10 cellular contexts compared by ENCODE assay signal in genomic region chr11:35337136-35337918, GRCh38.
DNase-seq lines count a peak whose midpoint lies in the region; ATAC-seq and TF ChIP-seq lines count a peak whose summit lies in the region.
"Had no signal": no experiment of that assay in that cellular context is flagged by ENCODE, and none has a peak within 500 bp of the region (broad histone marks: within the 10 kb centered on the region; RNA-seq: fewer than 3 reads in every experiment).

No MANE protein-coding gene starts in this region.

- no TSS peak for BruUV-seq in HCT116 (replicated peaks; lab: Mats Ljungman, UMichigan)

- H2AFZ ChIP-seq in ACC112 (ENCODE audit: low read length, unreplicated experiment) (peak overlapping the region; percentile 58), HCT116 (ENCODE audit: low read depth, low read length, poor library complexity, severe bottlenecking) (peak overlapping the region; percentile 24)
- H2AFZ ChIP-seq: neural progenitor cell had no signal

- H3K4me3 Mint-ChIP-seq in activated T-cell treated with anti-CD3 and anti-CD28 coated beads, Interleukin-2, amount 50 U/mL, for 72 hours, result no peak overlapping the region
- no peak overlapping the region for H3K4me3 Mint-ChIP-seq in endothelial cell (ENCODE audit: unreplicated experiment)
- H3K4me3 Mint-ChIP-seq: neural progenitor cell had no signal

- H3K79me2 ChIP-seq in ACC112 (ENCODE audit: control insufficient read depth, insufficient read depth, low read length, unreplicated experiment) (no peaks in the 10 kb centered on the region), HCT116 (ENCODE audit: insufficient read depth, low read length) (no peaks in the 10 kb centered on the region)

- peak; percentile 97 for DNase-seq in HCT116 (ENCODE audit: low read depth, low spot score)
- peak; percentile 42 to 54 for DNase-seq in activated T-cell treated with anti-CD3 and anti-CD28 coated beads, Interleukin-2, amount 50 U/mL, for 72 hours
- peak; percentile 99 for DNase-seq in kidney glomerular epithelial cell (lab: John Stamatoyannopoulos, UW)
- no peak for DNase-seq in cerebellum (ENCODE audit: low spot score)
- no peak for DNase-seq in endothelial cell (ENCODE audit: low spot score)
- no peak for DNase-seq in T-helper 9 cell
- DNase-seq: activated naive CD4-positive, alpha-beta T cell had no signal

- RAD21 ChIA-PET in HCT116 (lab: Charles Lee; ENCODE audit: low non-redundant PET in 1 of 2, low total read pairs in 2 of 2, uncharacterized antibody in 2 of 2, unreplicated experiment in 2 of 2), result no interaction called here

- no peaks in the 10 kb centered on the region for H3K9me3 ChIP-seq in HCT116 (ENCODE audit: control insufficient read depth in 1 of 2, insufficient read depth in 1 of 2, low read depth in 1 of 2, low read length in 2 of 2)

- TF ChIP-seq CTCF in HCT116 (IDR thresholded peaks at IDR 0.05 in 2 of 3, conservative IDR thresholded peaks at IDR 0.05 in 1 of 3; ENCODE audit: borderline replicate concordance in 1 of 3, insufficient read depth in 1 of 3, low read depth in 2 of 3, low read length in 2 of 3) (no peak), endothelial cell (IDR thresholded peaks at IDR 0.05; ENCODE audit: unreplicated experiment) (no peak)

- H3K9me3 Mint-ChIP-seq in activated T-cell treated with anti-CD3 and anti-CD28 coated beads, Interleukin-2, amount 50 U/mL, for 72 hours, result peaks cover 0 to 2% of the 10 kb centered on the region in 2 donors
- H3K9me3 Mint-ChIP-seq in endothelial cell (ENCODE audit: unreplicated experiment), result no peaks in the 10 kb centered on the region

- TF ChIP-seq POLR2A in HCT116 (IDR thresholded peaks at IDR 0.05; ENCODE audit: borderline replicate concordance, extremely low read depth, insufficient read depth, insufficient read length), result no peak

- no peak for TF ChIP-seq RAD21 in HCT116 (IDR thresholded peaks at IDR 0.05; ENCODE audit: low read depth)

- peak overlapping the region; percentile 67 for H3K4me2 ChIP-seq in HCT116 (ENCODE audit: low read length)
- H3K4me2 ChIP-seq: neural progenitor cell had no signal

- ATAC-seq in HCT116 (peak; percentile 93), HG03378 (IDR thresholded peaks at IDR 0.05; ENCODE audit: unreplicated experiment) (no peak)
- peak; percentile 93 for ATAC-seq in activated T-cell treated with anti-CD3 and anti-CD28 coated beads, Interleukin-2, amount 50 U/mL, for 72 hours (replicated peaks in 1 of 2)

- intact Hi-C loops in HCT116 (cut with micrococcal nuclease), result no loop called here

- H3K27ac ChIP-seq in ACC112 (ENCODE audit: low read depth, low read length) (peak overlapping the region; percentile 89), HCT116 (ENCODE audit: low read depth, low read length) (peak overlapping the region; percentile 26; the same call in 1 of the 2 replicates)
- H3K27ac ChIP-seq: neural progenitor cell had no signal

- H3K27me3 Mint-ChIP-seq in activated T-cell treated with anti-CD3 and anti-CD28 coated beads, Interleukin-2, amount 50 U/mL, for 72 hours (ENCODE audit: low read depth), result no peaks in the 10 kb centered on the region
- peaks cover 1% of the 10 kb centered on the region for H3K27me3 Mint-ChIP-seq in endothelial cell (ENCODE audit: unreplicated experiment)

- H3K9ac ChIP-seq in HCT116 (ENCODE audit: low read length), result peak overlapping the region; percentile 28; the same call in 1 of the 2 replicates
- H3K9ac ChIP-seq: neural progenitor cell had no signal

- H3K4me1 Mint-ChIP-seq in activated T-cell treated with anti-CD3 and anti-CD28 coated beads, Interleukin-2, amount 50 U/mL, for 72 hours (ENCODE audit: low read depth), result peaks cover 59% of the 10 kb centered on the region
- no peaks in the 10 kb centered on the region for H3K4me1 Mint-ChIP-seq in endothelial cell (ENCODE audit: unreplicated experiment)
- H3K4me1 Mint-ChIP-seq: neural progenitor cell had no signal

- peaks cover 2 to 3% of the 10 kb centered on the region in 2 donors for H3K36me3 Mint-ChIP-seq in activated T-cell treated with anti-CD3 and anti-CD28 coated beads, Interleukin-2, amount 50 U/mL, for 72 hours (ENCODE audit: insufficient read depth in 2 of 2)
- H3K36me3 Mint-ChIP-seq in endothelial cell (ENCODE audit: low read depth, unreplicated experiment), result no peaks in the 10 kb centered on the region

- no peaks in the 10 kb centered on the region for H3K9me2 ChIP-seq in HCT116 (ENCODE audit: insufficient read depth)

- peak overlapping the region; percentile 70 for H3K27ac Mint-ChIP-seq in activated T-cell treated with anti-CD3 and anti-CD28 coated beads, Interleukin-2, amount 50 U/mL, for 72 hours
- no peak overlapping the region for H3K27ac Mint-ChIP-seq in endothelial cell (ENCODE audit: unreplicated experiment)
- H3K27ac Mint-ChIP-seq: neural progenitor cell had no signal

- H3K4me3 ChIP-seq in ACC112 (ENCODE audit: low read depth, low read length), result peak overlapping the region; percentile 25; the same call in 1 of the 2 replicates
- H3K4me3 ChIP-seq in HCT116 (replicated peaks in 1 of 2; ENCODE audit: low read depth in 1 of 2, low read length in 2 of 2), result peak overlapping the region in 1 of 2 experiments; percentile 27; a peak in 2 of 4 replicates
- H3K4me3 ChIP-seq: neural progenitor cell had no signal

- H3K4me1 ChIP-seq in ACC112 (ENCODE audit: control insufficient read depth, insufficient read depth, low read length, unreplicated experiment) (peaks cover 27% of the 10 kb centered on the region), HCT116 (ENCODE audit: control insufficient read depth in 1 of 2, insufficient read depth in 2 of 2, low read length in 2 of 2) (peaks cover 8 to 27% of the 10 kb centered on the region in 2 experiments; a peak in 3 of 4 replicates)
- H3K4me1 ChIP-seq: neural progenitor cell had no signal

- H3K27me3 ChIP-seq in ACC112 (ENCODE audit: insufficient read depth, low read length), result no peaks in the 10 kb centered on the region
- H3K27me3 ChIP-seq in HCT116 (ENCODE audit: insufficient read depth, low read length), result no peaks in the 10 kb centered on the region
- H3K27me3 ChIP-seq: neural progenitor cell had no signal

- H3K36me3 ChIP-seq in ACC112 (ENCODE audit: insufficient read depth, low read length) (no peaks in the 10 kb centered on the region), HCT116 (ENCODE audit: control insufficient read depth in 1 of 2, insufficient read depth in 2 of 2, low read length in 2 of 2) (no peaks in the 10 kb centered on the region)
- H3K36me3 ChIP-seq: neural progenitor cell had no signal

- H4K20me1 ChIP-seq in HCT116 (ENCODE audit: insufficient read depth), result no peaks in the 10 kb centered on the region

- CTCF ChIA-PET in HCT116 (lab: Charles Lee), result interaction anchor here (1.4 kb wide), 1 partner anchor 55 kb away, joined by 4 read pairs; no protein-coding TSS in a partner anchor

- POLR2A ChIA-PET in HCT116 (lab: Charles Lee), result interaction anchor here (0.9 to 2.0 kb wide), 3 partner anchors 10 to 419 kb away, joined by 3 to 5 read pairs (median 3); no protein-coding TSS in a partner anchor

TF ChIP-seq in HCT116, 20 proteins besides CTCF, POLR2A, EP300 and RAD21 (continues in another document):
- peak; percentile 100 for TF ChIP-seq JUND (IDR thresholded peaks at IDR 0.05)
- TF ChIP-seq SRF (IDR thresholded peaks at IDR 0.05; ENCODE audit: low read depth), result peak; percentile 84
- TF ChIP-seq SIN3A (IDR thresholded peaks at IDR 0.05; ENCODE audit: low read depth), result peak; percentile 94
- TF ChIP-seq EZH2 (IDR thresholded peaks at IDR 0.05), result no peak
- peak; percentile 89 for TF ChIP-seq YY1 (IDR thresholded peaks at IDR 0.05; ENCODE audit: extremely low read depth, insufficient replicate concordance, low read depth, low read length)
- TF ChIP-seq EZH2phosphoT487 (IDR thresholded peaks at IDR 0.05; ENCODE audit: borderline replicate concordance), result no peak
- peak; percentile 97 for TF ChIP-seq SP1 (IDR thresholded peaks at IDR 0.05; ENCODE audit: low read depth)
- no peak for TF ChIP-seq ZNF274 (IDR thresholded peaks at IDR 0.05; ENCODE audit: low read depth, low read length)
- TF ChIP-seq MAX (IDR thresholded peaks at IDR 0.05), result peak; percentile 89
- peak; percentile 13 for TF ChIP-seq ZBTB33 (IDR thresholded peaks at IDR 0.05; ENCODE audit: extremely low read depth, insufficient replicate concordance, low read length)
- TF ChIP-seq TCF7L2 (IDR thresholded peaks at IDR 0.05; ENCODE audit: borderline replicate concordance, extremely low read depth, insufficient read depth, insufficient read length), result peak; percentile 50
- TF ChIP-seq POLR2AphosphoS5 (IDR thresholded peaks at IDR 0.05; ENCODE audit: low read depth, low read length), result peak; percentile 73
- TF ChIP-seq CEBPB (IDR thresholded peaks at IDR 0.05; ENCODE audit: low read depth), result peak; percentile 98

Comparison
In these comparisons a context has a peak if more than half of its experiments do, and no peak if none do; other contexts are left out.
1. DNase-seq: peak in HCT116 (single experiment), activated T-cell treated with anti-CD3 and anti-CD28 coated beads, Interleukin-2, amount 50 U/mL, for 72 hours (2 of 2) and kidney glomerular epithelial cell (single experiment); none in cerebellum (single experiment), endothelial cell (single experiment) and T-helper 9 cell (single experiment).